16 cellular contexts compared by ENCODE assay signal in the genomic region with DNA sequence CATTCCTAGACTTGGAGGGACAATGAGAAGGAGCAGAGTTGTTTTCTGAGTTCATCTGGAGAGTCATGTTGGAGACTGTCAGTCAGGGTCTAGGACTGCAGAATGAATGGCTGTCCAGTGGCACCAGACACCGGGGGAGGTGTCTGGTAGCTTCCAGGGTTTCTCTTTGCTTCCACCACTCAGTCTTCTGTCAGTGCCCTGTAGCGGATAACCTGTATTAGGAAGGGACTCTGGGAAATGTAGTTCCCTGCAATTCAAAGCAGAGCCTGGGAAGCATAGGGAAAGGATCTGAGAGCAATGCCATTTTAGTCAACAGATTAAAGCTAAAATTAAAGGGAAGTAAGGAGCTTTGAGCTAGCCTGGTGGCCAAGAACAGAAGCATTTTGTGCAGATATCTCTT.
A peak's percentile ranks its signal among the peaks of the same experiment; 100 is the strongest.
DNase-seq lines count a peak whose midpoint lies in the region; FAIRE-seq and TF ChIP-seq lines count a peak whose summit lies in the region.
"Had no signal": no experiment of that assay in that cellular context is flagged by ENCODE, and none has a peak within 500 bp of the region (broad histone marks: within the 10 kb centered on the region; RNA-seq: fewer than 3 reads in every experiment).

No MANE protein-coding gene starts in this region.

- H3K4me3 ChIP-seq in kidney (ENCODE audit: low read length in 2 of 2): no peak overlapping the region
- H3K4me3 ChIP-seq: BLaER1, GM12878, HAP-1 had no signal

- peak; percentile 51 for DNase-seq in NCI-H82 (lab: John Stamatoyannopoulos, UW)
- no peak for DNase-seq in NCI-H82 treated with DMSO at 0.1 percent for 48 hours (lab: John Stamatoyannopoulos, UW; ENCODE audit: unreplicated experiment)
- peak; percentile 38 for DNase-seq in NCI-H69 (lab: John Stamatoyannopoulos, UW)
- DNase-seq in iPS-NIHi7 (ENCODE audit: extremely low spot score): peak; percentile 40
- no peak for DNase-seq in GDM1 (lab: John Stamatoyannopoulos, UW)
- DNase-seq in immature natural killer cell: no peak
- DNase-seq in kidney: no peak
- DNase-seq: 8988T; AML-193; CD8-positive, alpha-beta memory T cell; DMS53; GOT3 had no signal

- intact Hi-C loops in kidney (cut with DNase I): no loop called here

- no peaks in the 10 kb centered on the region for H3K36me3 ChIP-seq in kidney (ENCODE audit: control insufficient read depth in 1 of 2, insufficient read depth in 2 of 2, low read length in 2 of 2)
- H3K36me3 ChIP-seq: BLaER1, HAP-1 had no signal

- no peak overlapping the region for H3K9ac ChIP-seq in kidney (ENCODE audit: low read length in 2 of 2)
- H3K9ac ChIP-seq: BLaER1 had no signal

- H3K4me1 Mint-ChIP-seq in immature natural killer cell: no peaks in the 10 kb centered on the region
- H3K4me1 Mint-ChIP-seq: CD8-positive, alpha-beta memory T cell had no signal

- H3K9me3 ChIP-seq in kidney (ENCODE audit: control insufficient read depth in 1 of 2, low read length in 2 of 2): no peaks in the 10 kb centered on the region
- H3K9me3 ChIP-seq: BLaER1, HAP-1 had no signal

- H3K4me1 ChIP-seq in kidney (ENCODE audit: control insufficient read depth in 1 of 2, insufficient read depth in 1 of 2, low read depth in 1 of 2, low read length in 2 of 2): no peaks in the 10 kb centered on the region
- H3K4me1 ChIP-seq: BLaER1 had no signal

- no peaks in the 10 kb centered on the region for H3K36me3 Mint-ChIP-seq in immature natural killer cell
- H3K36me3 Mint-ChIP-seq: CD8-positive, alpha-beta memory T cell had no signal

- no peak for TF ChIP-seq CTCF in kidney (IDR thresholded peaks at IDR 0.05; ENCODE audit: borderline replicate concordance, extremely low read depth, insufficient read depth)

- H3K27ac ChIP-seq in kidney (ENCODE audit: low read depth in 2 of 2, low read length in 2 of 2): no peak overlapping the region
- H3K27ac ChIP-seq: BLaER1 had no signal

- H3K27me3 Mint-ChIP-seq in immature natural killer cell (ENCODE audit: low read depth in 3 of 3): peaks cover 0 to 2% (median 1%) of the 10 kb centered on the region in 3 donors
- H3K27me3 Mint-ChIP-seq: CD8-positive, alpha-beta memory T cell had no signal

- H3K9me3 Mint-ChIP-seq in immature natural killer cell: peaks cover 0 to 21% (median 5%) of the 10 kb centered on the region in 6 donors

- H3K27ac Mint-ChIP-seq in immature natural killer cell: no peak overlapping the region
- H3K27ac Mint-ChIP-seq: CD8-positive, alpha-beta memory T cell had no signal

- H3K4me3 Mint-ChIP-seq in immature natural killer cell: no peak overlapping the region
- H3K4me3 Mint-ChIP-seq: CD8-positive, alpha-beta memory T cell had no signal

- no peak for FAIRE-seq in kidney (lab: Jason Lieb, UNC)
- FAIRE-seq: GM12878, GM18507 had no signal

Comparison
In these comparisons a context has a peak if more than half of its experiments do, and no peak if none do; other contexts are left out.
1. DNase-seq: peak in NCI-H82 (single experiment), NCI-H69 (single experiment) and iPS-NIHi7 (single experiment); none in NCI-H82 treated with DMSO at 0.1 percent for 48 hours (single experiment), GDM1 (single experiment), immature natural killer cell (0 of 3) and kidney (single experiment).